ENCODE assay signal across 22 cellular contexts in the genomic region with DNA sequence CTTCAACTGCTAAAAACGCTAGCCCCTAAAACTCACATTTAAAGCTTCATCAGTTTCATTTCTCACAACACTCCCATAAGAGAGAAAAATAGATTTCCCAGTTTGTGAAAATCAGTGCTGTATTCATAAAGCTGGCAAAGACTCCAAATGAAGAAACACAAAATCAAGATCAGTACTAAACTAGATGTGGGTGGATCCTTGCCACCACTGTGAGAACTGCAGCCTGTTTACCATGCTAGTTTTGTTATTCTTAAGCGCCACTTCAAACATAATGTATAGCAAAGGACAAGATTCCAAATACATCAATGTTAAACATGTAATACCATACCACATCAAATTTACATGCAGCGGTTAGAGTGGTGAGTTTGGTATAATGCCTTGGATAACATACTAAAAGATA.
"Had no signal": no experiment of that assay in that cellular context is flagged by ENCODE, and none has a peak within 500 bp of the region (broad histone marks: within the 10 kb centered on the region; RNA-seq: fewer than 3 reads in every experiment).

No MANE protein-coding gene starts in this region.

- DNase-seq: activated CD4-positive, alpha-beta memory T cell treated with anti-CD3 and anti-CD28 coated beads, Interleukin-2, amount 10 ng/mL, durations not matched to agents 7 days and 5 days; activated CD4-positive, alpha-beta T cell treated with anti-CD3 and anti-CD28 coated beads for 36 hours; activated CD4-positive, alpha-beta T cell treated with anti-CD3 and anti-CD28 coated beads, Interleukin-2, amount 50 U/mL, for 1 hour; activated CD8-positive, alpha-beta memory T cell treated with anti-CD3 and anti-CD28 coated beads, Interleukin-2, amount 50 U/mL, for 4 hours; activated naive CD4-positive, alpha-beta T cell treated with anti-CD3 and anti-CD28 coated beads, Interleukin-2, amount 50 U/mL, for 16 hours; activated naive CD8-positive, alpha-beta T cell treated with anti-CD3 and anti-CD28 coated beads, Interleukin-2, amount 10 ng/mL, durations not matched to agents 7 days and 5 days; activated T-cell treated with anti-CD3 and anti-CD28 coated beads, Interleukin-2, amount 50 U/mL, for 72 hours; adrenal gland; aorta; NCI-H1092; NCI-H1694; NCI-H2029; NCI-H446; Peyer's patch; Right ventricle myocardium superior; SJCRH30; SK-N-SH; T-helper 1 cell; WERI-Rb-1 had no signal

- ATAC-seq: activated CD4-positive, alpha-beta T cell treated with anti-CD3 and anti-CD28 coated beads for 36 hours; activated T-cell treated with anti-CD3 and anti-CD28 coated beads, Interleukin-2, amount 50 U/mL, for 72 hours had no signal

- H3K4me3 ChIP-seq: adrenal gland, breast epithelium, Peyer's patch, SJCRH30 had no signal

- H3K27ac ChIP-seq: adrenal gland, breast epithelium, KMS-11, Peyer's patch, RWPE1, SJCRH30, WERI-Rb-1 had no signal
